In the genomic region with DNA sequence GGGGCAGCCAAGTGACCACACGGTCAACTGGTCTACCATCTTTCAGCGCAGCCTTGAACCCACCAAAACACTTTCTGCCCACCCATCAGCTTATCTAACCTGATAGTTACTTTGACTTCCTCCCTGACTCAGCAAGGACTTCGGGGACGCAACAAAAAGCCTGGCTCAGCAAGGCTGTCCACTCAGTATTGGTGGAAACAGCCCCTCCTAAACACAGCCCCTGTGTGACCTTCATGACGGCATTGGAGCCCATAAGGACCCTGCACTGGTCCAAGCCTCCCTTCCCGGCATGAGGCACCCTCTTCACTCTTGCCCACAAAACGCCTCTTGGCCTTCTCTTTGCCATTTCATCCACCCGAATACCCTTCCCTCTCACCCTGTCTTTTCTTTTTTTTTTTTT, we compare ENCODE assay signal across 15 cellular contexts.
"Had no signal": no experiment of that assay in that cellular context is flagged by ENCODE, and none has a peak within 500 bp of the region (broad histone marks: within the 10 kb centered on the region; RNA-seq: fewer than 3 reads in every experiment).

No MANE protein-coding gene starts in this region.

- H3K9me3 Mint-ChIP-seq: activated T-cell treated with anti-CD3 and anti-CD28 coated beads, Interleukin-2, amount 50 U/mL, for 4 hours; nephron; stimulated activated naive CD8-positive, alpha-beta T cell treated with anti-CD3 and anti-CD28 coated beads, Interleukin-15, amount 100 ng/mL, for 72 hours had no signal

- ATAC-seq: activated CD4-positive, CD25-positive, alpha-beta regulatory T cell treated with anti-CD3 and anti-CD28 coated beads, Interleukin-2, amount 50 U/mL, for 24 hours; activated T-cell treated with anti-CD3 and anti-CD28 coated beads, Interleukin-2, amount 50 U/mL, for 4 hours; esophagus mucosa; left cardiac atrium; stimulated activated naive CD8-positive, alpha-beta T cell treated with anti-CD3 and anti-CD28 coated beads, Interleukin-15, amount 100 ng/mL, for 72 hours had no signal

- H3K27me3 Mint-ChIP-seq: activated naive CD8-positive, alpha-beta T cell had no signal

- H3K4me3 Mint-ChIP-seq: activated naive CD8-positive, alpha-beta T cell; activated T-cell treated with anti-CD3 and anti-CD28 coated beads, Interleukin-2, amount 50 U/mL, for 4 hours; immature natural killer cell; nephron; stimulated activated naive CD8-positive, alpha-beta T cell treated with anti-CD3 and anti-CD28 coated beads, Interleukin-15, amount 100 ng/mL, for 72 hours had no signal

- H3K9me3 ChIP-seq: thoracic aorta had no signal

- H3K36me3 ChIP-seq: thoracic aorta had no signal

- H3K27ac Mint-ChIP-seq: activated naive CD8-positive, alpha-beta T cell; nephron; stimulated activated naive CD8-positive, alpha-beta T cell treated with anti-CD3 and anti-CD28 coated beads, Interleukin-15, amount 100 ng/mL, for 72 hours had no signal

- H3K36me3 Mint-ChIP-seq: activated naive CD8-positive, alpha-beta T cell; immature natural killer cell had no signal

- H3K4me1 Mint-ChIP-seq: immature natural killer cell, nephron had no signal

- DNase-seq: activated CD4-positive, alpha-beta T cell treated with anti-CD3 and anti-CD28 coated beads, Interleukin-2, amount 50 U/mL, for 48 hours; activated effector memory CD4-positive, alpha-beta T cell treated with anti-CD3 and anti-CD28 coated beads, Interleukin-2, amount 50 U/mL, for 16 hours; activated T-cell treated with anti-CD3 and anti-CD28 coated beads, Interleukin-2, amount 50 U/mL, for 4 hours; hypothalamus; immature natural killer cell; left cardiac atrium; retina; stimulated activated CD4-positive, alpha-beta T cell treated with anti-CD3 and anti-CD28 coated beads, Interleukin-4, amount 100 ng/mL, for 4 hours; stimulated activated naive CD8-positive, alpha-beta T cell treated with anti-CD3 and anti-CD28 coated beads, Interleukin-15, amount 100 ng/mL, for 72 hours; T-helper 2 cell had no signal

- H3K4me3 ChIP-seq: thoracic aorta had no signal
